9 cellular contexts compared by ENCODE assay signal in the genomic region with DNA sequence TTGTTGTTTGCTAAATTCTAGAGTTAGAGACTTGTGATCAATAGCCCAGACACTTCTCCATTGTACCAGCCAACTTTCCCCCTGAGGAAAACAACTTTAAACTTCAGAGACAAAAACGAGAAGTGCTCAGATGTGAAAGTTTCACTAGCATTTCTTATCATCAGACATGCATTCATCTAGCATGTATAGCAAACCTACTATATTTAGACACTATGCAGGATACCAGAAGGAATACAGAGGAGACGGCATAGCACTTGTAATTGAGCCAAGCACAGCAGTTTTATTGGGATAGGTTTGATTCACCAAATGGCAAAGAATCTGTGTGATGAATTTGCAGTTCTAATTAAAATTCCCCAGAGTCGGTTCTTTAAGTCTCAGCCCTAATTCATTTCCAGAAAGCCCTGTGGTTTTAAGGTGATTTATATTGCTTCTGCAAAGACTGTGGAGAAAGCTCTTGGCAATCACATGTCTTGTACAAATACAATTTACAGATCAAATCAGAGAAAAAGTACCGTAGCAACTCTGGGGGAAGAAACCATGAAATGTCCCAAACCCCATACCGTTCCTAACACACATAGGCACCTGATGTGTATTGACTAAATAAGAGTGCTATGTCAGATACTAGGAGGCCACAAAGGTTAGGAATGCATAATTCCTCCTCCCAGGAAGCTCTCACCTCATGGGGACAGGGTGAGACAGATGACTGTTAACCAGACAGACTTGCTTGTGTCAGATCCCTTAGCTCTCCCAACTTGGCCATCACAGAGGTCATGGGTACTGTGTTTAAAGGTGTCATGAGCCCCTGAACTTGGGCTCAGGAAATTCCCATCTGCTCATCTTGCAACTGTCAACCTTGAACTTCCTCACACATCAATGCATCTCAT.
DNase-seq lines count a peak whose midpoint lies in the region; ATAC-seq and TF ChIP-seq lines count a peak whose summit lies in the region.
"Had no signal": no experiment of that assay in that cellular context is flagged by ENCODE, and none has a peak within 500 bp of the region (broad histone marks: within the 10 kb centered on the region; RNA-seq: fewer than 3 reads in every experiment).

No MANE protein-coding gene starts in this region.

- WGBS in prostate gland, result 12% methylated on average over 5 of the region's 5 CpGs

- H3K36me3 ChIP-seq in prostate gland, result no peaks in the 10 kb centered on the region

- H3K4me3 Mint-ChIP-seq in memory B cell, result peak overlapping the region; percentile 63

- H3K27ac ChIP-seq in prostate gland, result no peak overlapping the region

- intact Hi-C loops in prostate gland (cut with DNase I), result no loop called here

- peaks cover 2% of the 10 kb centered on the region for H3K9me3 Mint-ChIP-seq in memory B cell

- H3K9me3 ChIP-seq in prostate gland, result no peaks in the 10 kb centered on the region

- H3K27me3 Mint-ChIP-seq in memory B cell, result no peaks in the 10 kb centered on the region

- DNase-seq in memory B cell (ENCODE audit: low spot score in 2 of 2) (peak in 1 of 2 donors; percentile 25), prostate gland (ENCODE audit: low spot score) (no peak), midbrain (lab: John Stamatoyannopoulos, UW) (no peak), NCI-H748 treated with DMSO at 0.1 percent for 48 hours (lab: John Stamatoyannopoulos, UW) (no peak)
- DNase-seq: IMR-90, right cardiac atrium had no signal

- peaks cover 40% of the 10 kb centered on the region for H3K4me1 Mint-ChIP-seq in memory B cell

- H3K4me3 ChIP-seq in prostate gland, result no peak overlapping the region

- no peak for TF ChIP-seq POLR2A in prostate gland (IDR thresholded peaks at IDR 0.05)

- H3K4me1 ChIP-seq in prostate gland (replicated peaks), result no peaks in the 10 kb centered on the region

- no peaks in the 10 kb centered on the region for H3K36me3 Mint-ChIP-seq in memory B cell

- H3K27ac Mint-ChIP-seq in memory B cell, result peak overlapping the region; percentile 66

- no peak for TF ChIP-seq CTCF in prostate gland (IDR thresholded peaks at IDR 0.05)

- ATAC-seq in GM18867 (IDR thresholded peaks at IDR 0.05; ENCODE audit: unreplicated experiment) (peak; percentile 70), GM21619 (IDR thresholded peaks at IDR 0.05; ENCODE audit: unreplicated experiment) (peak; percentile 62), HG03571 (IDR thresholded peaks at IDR 0.05; ENCODE audit: unreplicated experiment) (peak; percentile 50), memory B cell (ENCODE audit: low read depth) (peak; percentile 89)
- ATAC-seq: right cardiac atrium had no signal

- H3K27me3 ChIP-seq in prostate gland (replicated peaks; ENCODE audit: insufficient read depth), result no peaks in the 10 kb centered on the region
